In the genomic region with DNA sequence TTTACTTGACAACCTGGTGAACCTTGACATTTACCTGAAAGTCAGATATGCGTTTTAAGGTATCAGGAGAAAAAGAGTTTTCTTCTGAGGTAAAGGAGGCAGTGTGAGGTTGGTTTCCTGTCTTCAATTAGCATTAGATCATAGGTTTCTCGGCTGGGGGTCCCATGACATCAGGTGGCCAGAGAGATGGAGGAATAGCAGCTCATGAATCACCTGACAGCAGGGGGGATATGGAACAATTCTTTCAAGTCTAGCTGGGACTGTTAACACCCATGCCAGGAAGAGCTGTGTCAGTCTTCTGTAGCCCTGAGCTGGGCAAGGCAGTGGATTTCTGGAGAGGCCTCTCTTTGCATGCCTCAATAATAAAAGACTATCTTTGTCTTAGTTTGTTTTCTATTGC, we compare ENCODE assay signal across 9 cellular contexts.
DNase-seq lines count a peak whose midpoint lies in the region; ATAC-seq, FAIRE-seq and TF ChIP-seq lines count a peak whose summit lies in the region.
"Had no signal": no experiment of that assay in that cellular context is flagged by ENCODE, and none has a peak within 500 bp of the region (broad histone marks: within the 10 kb centered on the region; RNA-seq: fewer than 3 reads in every experiment).

No MANE protein-coding gene starts in this region.

- ATAC-seq in HCT116, result peak; percentile 48; the same call in 1 of the 2 replicates

- peaks cover 35% of the 10 kb centered on the region for H3K4me1 Mint-ChIP-seq in activated naive CD8-positive, alpha-beta T cell treated with anti-CD3 and anti-CD28 coated beads for 36 hours

- FAIRE-seq in GM12891 (lab: Jason Lieb, UNC), result peak; percentile 61

- peaks cover 10 to 36% of the 10 kb centered on the region in 2 experiments for H3K4me1 ChIP-seq in HCT116 (ENCODE audit: control insufficient read depth in 1 of 2, insufficient read depth in 2 of 2, low read length in 2 of 2)
- H3K4me1 ChIP-seq in parathyroid adenoma, result no peaks in the 10 kb centered on the region

- RAD21 ChIA-PET in HCT116 (lab: Charles Lee; ENCODE audit: low non-redundant PET in 1 of 2, low total read pairs in 2 of 2, uncharacterized antibody in 2 of 2, unreplicated experiment in 2 of 2), result no interaction called here

- CTCF ChIA-PET in HCT116 (lab: Charles Lee), result no interaction called here

- no peak overlapping the region for H3K27ac ChIP-seq in HCT116 (ENCODE audit: low read depth, low read length)
- peak overlapping the region; percentile 17 for H3K27ac ChIP-seq in parathyroid adenoma

- H3K4me3 ChIP-seq in HCT116 (replicated peaks in 1 of 2; ENCODE audit: low read depth in 1 of 2, low read length in 2 of 2) (no peak overlapping the region), parathyroid adenoma (ENCODE audit: low read depth, low read length) (no peak overlapping the region)
- H3K4me3 ChIP-seq: dorsolateral prefrontal cortex had no signal

- no peaks in the 10 kb centered on the region for H3K79me2 ChIP-seq in HCT116 (ENCODE audit: insufficient read depth, low read length)
- no peaks in the 10 kb centered on the region for H3K79me2 ChIP-seq in parathyroid adenoma

- H3K9me3 Mint-ChIP-seq in activated naive CD8-positive, alpha-beta T cell treated with anti-CD3 and anti-CD28 coated beads for 36 hours, result no peaks in the 10 kb centered on the region

- POLR2A ChIA-PET in HCT116 (lab: Charles Lee), result no interaction called here

- peak overlapping the region; percentile 13 for H3K27ac Mint-ChIP-seq in activated naive CD8-positive, alpha-beta T cell treated with anti-CD3 and anti-CD28 coated beads for 36 hours

- H3K9me3 ChIP-seq in HCT116 (ENCODE audit: control insufficient read depth in 1 of 2, insufficient read depth in 1 of 2, low read depth in 1 of 2, low read length in 2 of 2), result no peaks in the 10 kb centered on the region
- H3K9me3 ChIP-seq in parathyroid adenoma (ENCODE audit: control insufficient read depth, low read length), result no peaks in the 10 kb centered on the region

- H3K9ac ChIP-seq in HCT116 (ENCODE audit: low read length) (no peak overlapping the region), parathyroid adenoma (no peak overlapping the region)

- H3K4me2 ChIP-seq in HCT116 (ENCODE audit: low read length) (peak overlapping the region; percentile 14; the same call in 1 of the 2 replicates), parathyroid adenoma (ENCODE audit: low read length) (no peak overlapping the region)

- H4K20me1 ChIP-seq in HCT116 (ENCODE audit: insufficient read depth), result no peaks in the 10 kb centered on the region

- H3K36me3 Mint-ChIP-seq in activated naive CD8-positive, alpha-beta T cell treated with anti-CD3 and anti-CD28 coated beads for 36 hours, result no peaks in the 10 kb centered on the region

- H3K27me3 ChIP-seq in HCT116 (ENCODE audit: insufficient read depth, low read length), result no peaks in the 10 kb centered on the region
- no peaks in the 10 kb centered on the region for H3K27me3 ChIP-seq in parathyroid adenoma (ENCODE audit: control insufficient read depth, insufficient read depth, low read length)
- H3K27me3 ChIP-seq: dorsolateral prefrontal cortex had no signal

- TF ChIP-seq RAD21 in HCT116 (IDR thresholded peaks at IDR 0.05; ENCODE audit: low read depth), result no peak

- no peak for TF ChIP-seq CTCF in HCT116 (IDR thresholded peaks at IDR 0.05 in 2 of 3, conservative IDR thresholded peaks at IDR 0.05 in 1 of 3; ENCODE audit: borderline replicate concordance in 1 of 3, insufficient read depth in 1 of 3, low read depth in 2 of 3, low read length in 2 of 3)
- TF ChIP-seq CTCF in parathyroid adenoma (IDR thresholded peaks at IDR 0.05), result no peak

- no peaks in the 10 kb centered on the region for H3K9me2 ChIP-seq in HCT116 (ENCODE audit: insufficient read depth)

- BruUV-seq in HCT116 (replicated peaks; lab: Mats Ljungman, UMichigan), result no TSS peak

- DNase-seq in GM12891 (ENCODE audit: insufficient read length, low spot score), result no peak
- no peak for DNase-seq in HCT116 (ENCODE audit: low read depth, low spot score)
- peak; percentile 43 for DNase-seq in activated naive CD8-positive, alpha-beta T cell treated with anti-CD3 and anti-CD28 coated beads for 36 hours
- DNase-seq in RKO (ENCODE audit: low spot score), result no peak
- no peak for DNase-seq in SHP77 treated with DMSO at 0.1 percent for 48 hours (lab: John Stamatoyannopoulos, UW)
- no peak for DNase-seq in NK-92 treated with Interleukin-12 subunit alpha and Interleukin-12 subunit beta, amount 100 ng/mL, for 24 hours (lab: John Stamatoyannopoulos, UW)
- no peak for DNase-seq in activated CD4-positive, alpha-beta T cell treated with anti-CD3 and anti-CD28 coated beads, Interleukin-2, amount 50 U/mL, for 4 hours
- DNase-seq: dorsolateral prefrontal cortex had no signal

- no peak overlapping the region for H3K4me3 Mint-ChIP-seq in activated naive CD8-positive, alpha-beta T cell treated with anti-CD3 and anti-CD28 coated beads for 36 hours

- no peak overlapping the region for H2AFZ ChIP-seq in HCT116 (ENCODE audit: low read depth, low read length, poor library complexity, severe bottlenecking)
- no peak overlapping the region for H2AFZ ChIP-seq in parathyroid adenoma

- no peaks in the 10 kb centered on the region for H3K36me3 ChIP-seq in HCT116 (ENCODE audit: control insufficient read depth in 1 of 2, insufficient read depth in 2 of 2, low read length in 2 of 2)
- no peaks in the 10 kb centered on the region for H3K36me3 ChIP-seq in parathyroid adenoma (ENCODE audit: control insufficient read depth, insufficient read depth, low read length)

- intact Hi-C loops in HCT116 (cut with micrococcal nuclease), result no loop called here

- TF ChIP-seq POLR2A in GM12891 (IDR thresholded peaks at IDR 0.05; ENCODE audit: low read depth, low read length), result no peak
- TF ChIP-seq POLR2A in HCT116 (IDR thresholded peaks at IDR 0.05; ENCODE audit: borderline replicate concordance, extremely low read depth, insufficient read depth, insufficient read length), result no peak

- peaks cover 6% of the 10 kb centered on the region for H3K27me3 Mint-ChIP-seq in activated naive CD8-positive, alpha-beta T cell treated with anti-CD3 and anti-CD28 coated beads for 36 hours

TF ChIP-seq in GM12891, 5 proteins besides CTCF, POLR2A, EP300 and RAD21:
- TF ChIP-seq SPI1 (IDR thresholded peaks at IDR 0.05; ENCODE audit: low read depth, low read length) (no peak), POLR2AphosphoS5 (IDR thresholded peaks at IDR 0.05; ENCODE audit: low read depth, low read length) (no peak), PAX5 (IDR thresholded peaks at IDR 0.05; ENCODE audit: insufficient read depth, low read length, severe bottlenecking) (no peak), TAF1 (IDR thresholded peaks at IDR 0.05; ENCODE audit: low read depth, low read length) (no peak)
TF ChIP-seq in GM12891: peak in this region for 0.

TF ChIP-seq in HCT116, 20 proteins besides CTCF, POLR2A, EP300 and RAD21:
- TF ChIP-seq, protein P1, sequence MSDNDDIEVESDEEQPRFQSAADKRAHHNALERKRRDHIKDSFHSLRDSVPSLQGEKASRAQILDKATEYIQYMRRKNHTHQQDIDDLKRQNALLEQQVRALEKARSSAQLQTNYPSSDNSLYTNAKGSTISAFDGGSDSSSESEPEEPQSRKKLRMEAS (IDR thresholded peaks at IDR 0.05), result no peak
- TF ChIP-seq CBX3 (IDR thresholded peaks at IDR 0.05; ENCODE audit: low read depth), result no peak
- no peak for TF ChIP-seq JUND (IDR thresholded peaks at IDR 0.05)
